In the genomic region with DNA sequence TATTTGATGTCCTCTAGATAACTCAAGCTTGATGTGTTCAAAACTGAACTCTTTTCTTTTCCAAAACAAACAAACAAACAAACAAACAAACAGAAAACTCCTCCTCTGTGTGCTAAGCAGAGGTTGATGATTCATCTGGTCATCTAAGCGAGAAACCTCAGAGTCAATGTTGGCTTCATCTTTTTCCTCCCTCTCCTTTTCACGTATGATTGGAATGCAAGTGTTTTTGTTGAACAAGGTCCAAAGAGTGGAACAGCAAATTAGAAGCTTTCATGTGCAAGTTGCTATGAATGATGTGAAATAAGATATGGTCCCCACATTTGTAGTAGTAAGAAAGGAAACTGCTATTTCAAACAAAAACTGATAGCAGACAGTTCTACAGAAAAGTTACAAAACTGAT, we compare ENCODE assay signal across 1 cellular context.
A peak's percentile ranks its signal among the peaks of the same experiment; 100 is the strongest.
TF ChIP-seq lines count a peak whose summit lies in the region.

No MANE protein-coding gene starts in this region.

TF ChIP-seq in HepG2, 621 proteins besides CTCF, POLR2A, EP300 and RAD21 (continued from another document and continues in another):
- TF ChIP-seq, protein P1, sequence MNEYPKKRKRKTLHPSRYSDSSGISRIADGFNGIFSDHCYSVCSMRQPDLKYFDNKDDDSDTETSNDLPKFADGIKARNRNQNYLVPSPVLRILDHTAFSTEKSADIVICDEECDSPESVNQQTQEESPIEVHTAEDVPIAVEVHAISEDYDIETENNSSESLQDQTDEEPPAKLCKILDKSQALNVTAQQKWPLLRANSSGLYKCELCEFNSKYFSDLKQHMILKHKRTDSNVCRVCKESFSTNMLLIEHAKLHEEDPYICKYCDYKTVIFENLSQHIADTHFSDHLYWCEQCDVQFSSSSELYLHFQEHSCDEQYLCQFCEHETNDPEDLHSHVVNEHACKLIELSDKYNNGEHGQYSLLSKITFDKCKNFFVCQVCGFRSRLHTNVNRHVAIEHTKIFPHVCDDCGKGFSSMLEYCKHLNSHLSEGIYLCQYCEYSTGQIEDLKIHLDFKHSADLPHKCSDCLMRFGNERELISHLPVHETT (CRISPR knock-in tag; conservative IDR thresholded peaks at IDR 0.05): no peak
- TF ChIP-seq, protein P2, sequence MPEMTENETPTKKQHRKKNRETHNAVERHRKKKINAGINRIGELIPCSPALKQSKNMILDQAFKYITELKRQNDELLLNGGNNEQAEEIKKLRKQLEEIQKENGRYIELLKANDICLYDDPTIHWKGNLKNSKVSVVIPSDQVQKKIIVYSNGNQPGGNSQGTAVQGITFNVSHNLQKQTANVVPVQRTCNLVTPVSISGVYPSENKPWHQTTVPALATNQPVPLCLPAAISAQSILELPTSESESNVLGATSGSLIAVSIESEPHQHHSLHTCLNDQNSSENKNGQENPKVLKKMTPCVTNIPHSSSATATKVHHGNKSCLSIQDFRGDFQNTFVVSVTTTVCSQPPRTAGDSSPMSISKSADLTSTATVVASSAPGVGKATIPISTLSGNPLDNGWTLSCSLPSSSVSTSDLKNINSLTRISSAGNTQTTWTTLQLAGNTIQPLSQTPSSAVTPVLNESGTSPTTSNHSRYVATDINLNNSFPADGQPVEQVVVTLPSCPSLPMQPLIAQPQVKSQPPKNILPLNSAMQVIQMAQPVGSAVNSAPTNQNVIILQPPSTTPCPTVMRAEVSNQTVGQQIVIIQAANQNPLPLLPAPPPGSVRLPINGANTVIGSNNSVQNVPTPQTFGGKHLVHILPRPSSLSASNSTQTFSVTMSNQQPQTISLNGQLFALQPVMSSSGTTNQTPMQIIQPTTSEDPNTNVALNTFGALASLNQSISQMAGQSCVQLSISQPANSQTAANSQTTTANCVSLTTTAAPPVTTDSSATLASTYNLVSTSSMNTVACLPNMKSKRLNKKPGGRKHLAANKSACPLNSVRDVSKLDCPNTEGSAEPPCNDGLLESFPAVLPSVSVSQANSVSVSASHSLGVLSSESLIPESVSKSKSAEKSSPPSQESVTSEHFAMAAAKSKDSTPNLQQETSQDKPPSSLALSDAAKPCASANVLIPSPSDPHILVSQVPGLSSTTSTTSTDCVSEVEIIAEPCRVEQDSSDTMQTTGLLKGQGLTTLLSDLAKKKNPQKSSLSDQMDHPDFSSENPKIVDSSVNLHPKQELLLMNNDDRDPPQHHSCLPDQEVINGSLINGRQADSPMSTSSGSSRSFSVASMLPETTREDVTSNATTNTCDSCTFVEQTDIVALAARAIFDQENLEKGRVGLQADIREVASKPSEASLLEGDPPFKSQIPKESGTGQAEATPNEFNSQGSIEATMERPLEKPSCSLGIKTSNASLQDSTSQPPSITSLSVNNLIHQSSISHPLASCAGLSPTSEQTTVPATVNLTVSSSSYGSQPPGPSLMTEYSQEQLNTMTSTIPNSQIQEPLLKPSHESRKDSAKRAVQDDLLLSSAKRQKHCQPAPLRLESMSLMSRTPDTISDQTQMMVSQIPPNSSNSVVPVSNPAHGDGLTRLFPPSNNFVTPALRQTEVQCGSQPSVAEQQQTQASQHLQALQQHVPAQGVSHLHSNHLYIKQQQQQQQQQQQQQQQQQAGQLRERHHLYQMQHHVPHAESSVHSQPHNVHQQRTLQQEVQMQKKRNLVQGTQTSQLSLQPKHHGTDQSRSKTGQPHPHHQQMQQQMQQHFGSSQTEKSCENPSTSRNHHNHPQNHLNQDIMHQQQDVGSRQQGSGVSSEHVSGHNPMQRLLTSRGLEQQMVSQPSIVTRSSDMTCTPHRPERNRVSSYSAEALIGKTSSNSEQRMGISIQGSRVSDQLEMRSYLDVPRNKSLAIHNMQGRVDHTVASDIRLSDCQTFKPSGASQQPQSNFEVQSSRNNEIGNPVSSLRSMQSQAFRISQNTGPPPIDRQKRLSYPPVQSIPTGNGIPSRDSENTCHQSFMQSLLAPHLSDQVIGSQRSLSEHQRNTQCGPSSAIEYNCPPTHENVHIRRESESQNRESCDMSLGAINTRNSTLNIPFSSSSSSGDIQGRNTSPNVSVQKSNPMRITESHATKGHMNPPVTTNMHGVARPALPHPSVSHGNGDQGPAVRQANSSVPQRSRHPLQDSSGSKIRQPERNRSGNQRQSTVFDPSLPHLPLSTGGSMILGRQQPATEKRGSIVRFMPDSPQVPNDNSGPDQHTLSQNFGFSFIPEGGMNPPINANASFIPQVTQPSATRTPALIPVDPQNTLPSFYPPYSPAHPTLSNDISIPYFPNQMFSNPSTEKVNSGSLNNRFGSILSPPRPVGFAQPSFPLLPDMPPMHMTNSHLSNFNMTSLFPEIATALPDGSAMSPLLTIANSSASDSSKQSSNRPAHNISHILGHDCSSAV (CRISPR knock-in tag; IDR thresholded peaks at IDR 0.05; ENCODE audit: borderline replicate concordance): no peak
- peak; percentile 32; the same call in 1 of the 2 replicates for TF ChIP-seq ZKSCAN8 (CRISPR knock-in tag; IDR thresholded peaks at IDR 0.05; ENCODE audit: borderline replicate concordance)
- TF ChIP-seq HNF4A (CRISPR knock-in tag; IDR thresholded peaks at IDR 0.05): peak; percentile 45; the same call in 1 of the 2 replicates
- TF ChIP-seq, protein P3, sequence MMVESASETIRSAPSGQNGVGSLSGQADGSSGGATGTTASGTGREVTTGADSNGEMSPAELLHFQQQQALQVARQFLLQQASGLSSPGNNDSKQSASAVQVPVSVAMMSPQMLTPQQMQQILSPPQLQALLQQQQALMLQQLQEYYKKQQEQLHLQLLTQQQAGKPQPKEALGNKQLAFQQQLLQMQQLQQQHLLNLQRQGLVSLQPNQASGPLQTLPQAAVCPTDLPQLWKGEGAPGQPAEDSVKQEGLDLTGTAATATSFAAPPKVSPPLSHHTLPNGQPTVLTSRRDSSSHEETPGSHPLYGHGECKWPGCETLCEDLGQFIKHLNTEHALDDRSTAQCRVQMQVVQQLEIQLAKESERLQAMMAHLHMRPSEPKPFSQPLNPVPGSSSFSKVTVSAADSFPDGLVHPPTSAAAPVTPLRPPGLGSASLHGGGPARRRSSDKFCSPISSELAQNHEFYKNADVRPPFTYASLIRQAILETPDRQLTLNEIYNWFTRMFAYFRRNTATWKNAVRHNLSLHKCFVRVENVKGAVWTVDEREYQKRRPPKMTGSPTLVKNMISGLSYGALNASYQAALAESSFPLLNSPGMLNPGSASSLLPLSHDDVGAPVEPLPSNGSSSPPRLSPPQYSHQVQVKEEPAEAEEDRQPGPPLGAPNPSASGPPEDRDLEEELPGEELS (CRISPR knock-in tag; IDR thresholded peaks at IDR 0.05): peak; percentile 51; the same call in 1 of the 2 replicates
- no peak for TF ChIP-seq ZNF10 (CRISPR knock-in tag; IDR thresholded peaks at IDR 0.05; ENCODE audit: borderline replicate concordance, low read depth)
- no peak for TF ChIP-seq SOX13 (IDR thresholded peaks at IDR 0.05)
- peak in 1 of 2 experiments; percentile 25; a peak in 1 of 4 replicates for TF ChIP-seq SOX13 (CRISPR knock-in tag; conservative IDR thresholded peaks at IDR 0.05 in 1 of 2, IDR thresholded peaks at IDR 0.05 in 1 of 2)
- no peak for TF ChIP-seq SALL2 (CRISPR knock-in tag; IDR thresholded peaks at IDR 0.05)
- TF ChIP-seq, protein P4, sequence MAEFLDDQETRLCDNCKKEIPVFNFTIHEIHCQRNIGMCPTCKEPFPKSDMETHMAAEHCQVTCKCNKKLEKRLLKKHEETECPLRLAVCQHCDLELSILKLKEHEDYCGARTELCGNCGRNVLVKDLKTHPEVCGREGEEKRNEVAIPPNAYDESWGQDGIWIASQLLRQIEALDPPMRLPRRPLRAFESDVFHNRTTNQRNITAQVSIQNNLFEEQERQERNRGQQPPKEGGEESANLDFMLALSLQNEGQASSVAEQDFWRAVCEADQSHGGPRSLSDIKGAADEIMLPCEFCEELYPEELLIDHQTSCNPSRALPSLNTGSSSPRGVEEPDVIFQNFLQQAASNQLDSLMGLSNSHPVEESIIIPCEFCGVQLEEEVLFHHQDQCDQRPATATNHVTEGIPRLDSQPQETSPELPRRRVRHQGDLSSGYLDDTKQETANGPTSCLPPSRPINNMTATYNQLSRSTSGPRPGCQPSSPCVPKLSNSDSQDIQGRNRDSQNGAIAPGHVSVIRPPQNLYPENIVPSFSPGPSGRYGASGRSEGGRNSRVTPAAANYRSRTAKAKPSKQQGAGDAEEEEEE (CRISPR knock-in tag; IDR thresholded peaks at IDR 0.05; ENCODE audit: borderline replicate concordance): no peak
- 0 out of 2 replicates have a peak, but pooled peaks have one; percentile 28 for TF ChIP-seq SOX5 (CRISPR knock-in tag; IDR thresholded peaks at IDR 0.05; ENCODE audit: borderline replicate concordance)
- no peak for TF ChIP-seq CHD2 (IDR thresholded peaks at IDR 0.05; ENCODE audit: low read depth, low read length)
- peak; percentile 37; the same call in 1 of the 2 replicates for TF ChIP-seq GATAD2A (CRISPR knock-in tag; IDR thresholded peaks at IDR 0.05)
- TF ChIP-seq KLF6 (CRISPR knock-in tag; IDR thresholded peaks at IDR 0.05): no peak
- TF ChIP-seq, protein P5, sequence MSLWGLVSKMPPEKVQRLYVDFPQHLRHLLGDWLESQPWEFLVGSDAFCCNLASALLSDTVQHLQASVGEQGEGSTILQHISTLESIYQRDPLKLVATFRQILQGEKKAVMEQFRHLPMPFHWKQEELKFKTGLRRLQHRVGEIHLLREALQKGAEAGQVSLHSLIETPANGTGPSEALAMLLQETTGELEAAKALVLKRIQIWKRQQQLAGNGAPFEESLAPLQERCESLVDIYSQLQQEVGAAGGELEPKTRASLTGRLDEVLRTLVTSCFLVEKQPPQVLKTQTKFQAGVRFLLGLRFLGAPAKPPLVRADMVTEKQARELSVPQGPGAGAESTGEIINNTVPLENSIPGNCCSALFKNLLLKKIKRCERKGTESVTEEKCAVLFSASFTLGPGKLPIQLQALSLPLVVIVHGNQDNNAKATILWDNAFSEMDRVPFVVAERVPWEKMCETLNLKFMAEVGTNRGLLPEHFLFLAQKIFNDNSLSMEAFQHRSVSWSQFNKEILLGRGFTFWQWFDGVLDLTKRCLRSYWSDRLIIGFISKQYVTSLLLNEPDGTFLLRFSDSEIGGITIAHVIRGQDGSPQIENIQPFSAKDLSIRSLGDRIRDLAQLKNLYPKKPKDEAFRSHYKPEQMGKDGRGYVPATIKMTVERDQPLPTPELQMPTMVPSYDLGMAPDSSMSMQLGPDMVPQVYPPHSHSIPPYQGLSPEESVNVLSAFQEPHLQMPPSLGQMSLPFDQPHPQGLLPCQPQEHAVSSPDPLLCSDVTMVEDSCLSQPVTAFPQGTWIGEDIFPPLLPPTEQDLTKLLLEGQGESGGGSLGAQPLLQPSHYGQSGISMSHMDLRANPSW (CRISPR knock-in tag; IDR thresholded peaks at IDR 0.05; ENCODE audit: borderline replicate concordance): no peak
- no peak for TF ChIP-seq FOXP1 (IDR thresholded peaks at IDR 0.05)
- TF ChIP-seq FOXP1 (CRISPR knock-in tag; IDR thresholded peaks at IDR 0.05): 0 out of 2 replicates have a peak, but pooled peaks have one; percentile 39
- TF ChIP-seq, protein P6, sequence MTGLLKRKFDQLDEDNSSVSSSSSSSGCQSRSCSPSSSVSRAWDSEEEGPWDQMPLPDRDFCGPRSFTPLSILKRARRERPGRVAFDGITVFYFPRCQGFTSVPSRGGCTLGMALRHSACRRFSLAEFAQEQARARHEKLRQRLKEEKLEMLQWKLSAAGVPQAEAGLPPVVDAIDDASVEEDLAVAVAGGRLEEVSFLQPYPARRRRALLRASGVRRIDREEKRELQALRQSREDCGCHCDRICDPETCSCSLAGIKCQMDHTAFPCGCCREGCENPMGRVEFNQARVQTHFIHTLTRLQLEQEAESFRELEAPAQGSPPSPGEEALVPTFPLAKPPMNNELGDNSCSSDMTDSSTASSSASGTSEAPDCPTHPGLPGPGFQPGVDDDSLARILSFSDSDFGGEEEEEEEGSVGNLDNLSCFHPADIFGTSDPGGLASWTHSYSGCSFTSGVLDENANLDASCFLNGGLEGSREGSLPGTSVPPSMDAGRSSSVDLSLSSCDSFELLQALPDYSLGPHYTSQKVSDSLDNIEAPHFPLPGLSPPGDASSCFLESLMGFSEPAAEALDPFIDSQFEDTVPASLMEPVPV (CRISPR knock-in tag; IDR thresholded peaks at IDR 0.05): no peak
- TF ChIP-seq KDM1A (CRISPR knock-in tag; IDR thresholded peaks at IDR 0.05): peak; percentile 53; the same call in 1 of the 2 replicates
- no peak for TF ChIP-seq SAFB2 (CRISPR knock-in tag; IDR thresholded peaks at IDR 0.05; ENCODE audit: borderline replicate concordance, low read depth)
- no peak for TF ChIP-seq BRCA1 (CRISPR knock-in tag; IDR thresholded peaks at IDR 0.05)
- peak; percentile 55 for TF ChIP-seq FOSL2 (CRISPR knock-in tag; IDR thresholded peaks at IDR 0.05)
- TF ChIP-seq CEBPG (CRISPR knock-in tag; IDR thresholded peaks at IDR 0.05): no peak
- 0 out of 2 replicates have a peak, but pooled peaks have one; percentile 30 for TF ChIP-seq DPF2 (CRISPR knock-in tag; IDR thresholded peaks at IDR 0.05; ENCODE audit: borderline replicate concordance, low read depth)
- TF ChIP-seq, protein P7, sequence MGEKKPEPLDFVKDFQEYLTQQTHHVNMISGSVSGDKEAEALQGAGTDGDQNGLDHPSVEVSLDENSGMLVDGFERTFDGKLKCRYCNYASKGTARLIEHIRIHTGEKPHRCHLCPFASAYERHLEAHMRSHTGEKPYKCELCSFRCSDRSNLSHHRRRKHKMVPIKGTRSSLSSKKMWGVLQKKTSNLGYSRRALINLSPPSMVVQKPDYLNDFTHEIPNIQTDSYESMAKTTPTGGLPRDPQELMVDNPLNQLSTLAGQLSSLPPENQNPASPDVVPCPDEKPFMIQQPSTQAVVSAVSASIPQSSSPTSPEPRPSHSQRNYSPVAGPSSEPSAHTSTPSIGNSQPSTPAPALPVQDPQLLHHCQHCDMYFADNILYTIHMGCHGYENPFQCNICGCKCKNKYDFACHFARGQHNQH (CRISPR knock-in tag; IDR thresholded peaks at IDR 0.05): no peak
- no peak for TF ChIP-seq NFYC (CRISPR knock-in tag; IDR thresholded peaks at IDR 0.05)
- no peak for TF ChIP-seq NFIC (IDR thresholded peaks at IDR 0.05; ENCODE audit: low read length)
- TF ChIP-seq RNF2 (conservative IDR thresholded peaks at IDR 0.05; ENCODE audit: low read depth): no peak
- TF ChIP-seq CREB1 (IDR thresholded peaks at IDR 0.05): no peak
- TF ChIP-seq CREB1 (CRISPR knock-in tag; IDR thresholded peaks at IDR 0.05): no peak
- TF ChIP-seq PHF5A (CRISPR knock-in tag; IDR thresholded peaks at IDR 0.05; ENCODE audit: low read depth, unreplicated experiment): no peak
- 0 out of 2 replicates have a peak, but pooled peaks have one; percentile 30 for TF ChIP-seq LCORL (IDR thresholded peaks at IDR 0.05)
- no peak; the same call in 1 of the 2 replicates for TF ChIP-seq LCORL (CRISPR knock-in tag; IDR thresholded peaks at IDR 0.05)
- TF ChIP-seq, protein P8, sequence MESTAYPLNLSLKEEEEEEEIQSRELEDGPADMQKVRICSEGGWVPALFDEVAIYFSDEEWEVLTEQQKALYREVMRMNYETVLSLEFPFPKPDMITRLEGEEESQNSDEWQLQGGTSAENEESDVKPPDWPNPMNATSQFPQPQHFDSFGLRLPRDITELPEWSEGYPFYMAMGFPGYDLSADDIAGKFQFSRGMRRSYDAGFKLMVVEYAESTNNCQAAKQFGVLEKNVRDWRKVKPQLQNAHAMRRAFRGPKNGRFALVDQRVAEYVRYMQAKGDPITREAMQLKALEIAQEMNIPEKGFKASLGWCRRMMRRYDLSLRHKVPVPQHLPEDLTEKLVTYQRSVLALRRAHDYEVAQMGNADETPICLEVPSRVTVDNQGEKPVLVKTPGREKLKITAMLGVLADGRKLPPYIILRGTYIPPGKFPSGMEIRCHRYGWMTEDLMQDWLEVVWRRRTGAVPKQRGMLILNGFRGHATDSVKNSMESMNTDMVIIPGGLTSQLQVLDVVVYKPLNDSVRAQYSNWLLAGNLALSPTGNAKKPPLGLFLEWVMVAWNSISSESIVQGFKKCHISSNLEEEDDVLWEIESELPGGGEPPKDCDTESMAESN (CRISPR knock-in tag; conservative IDR thresholded peaks at IDR 0.05): no peak
- peak; percentile 92 for TF ChIP-seq TEAD3 (CRISPR knock-in tag; optimal IDR thresholded peaks at IDR 0.05; ENCODE audit: borderline replicate concordance)
- TF ChIP-seq ZNF20 (CRISPR knock-in tag; IDR thresholded peaks at IDR 0.05): no peak
